In genomic region chr2:239293450-239294430, GRCh38 we compare ENCODE assay signal across 8 cellular contexts.
DNase-seq lines count a peak whose midpoint lies in the region; ATAC-seq and TF ChIP-seq lines count a peak whose summit lies in the region.

No MANE protein-coding gene starts in this region.

- H3K4me1 ChIP-seq in RWPE2 (ENCODE audit: insufficient read depth, poor library complexity, severe bottlenecking): peaks cover 10% of the 10 kb centered on the region

- H3K9me3 ChIP-seq in RWPE2 (ENCODE audit: severe bottlenecking): no peaks in the 10 kb centered on the region

- no peak overlapping the region for H3K4me3 ChIP-seq in RWPE2 (ENCODE audit: severe bottlenecking)
- no peak overlapping the region for H3K4me3 ChIP-seq in choroid plexus epithelial cell (ENCODE audit: low read depth, low read length)

- no peaks in the 10 kb centered on the region for H3K36me3 ChIP-seq in RWPE2 (ENCODE audit: low read depth)

- no peak for ATAC-seq in RWPE2 (ENCODE audit: low read depth)

- peak; percentile 52 for DNase-seq in GM20000 (ENCODE audit: low spot score)
- peak; percentile 30 for DNase-seq in RWPE2 (ENCODE audit: low spot score)
- DNase-seq in choroid plexus epithelial cell (ENCODE audit: low read depth): no peak
- peak; percentile 17 to 19 for DNase-seq in stimulated activated CD4-positive, alpha-beta T cell treated with anti-CD3 and anti-CD28 coated beads, Interleukin-1b, Interleukin-23, amount 100 ng/mL, for 1 hour (ENCODE audit: low read depth in 2 of 2)
- no peak for DNase-seq in GDM1 (lab: John Stamatoyannopoulos, UW)
- DNase-seq in HPDE6-E6E7 (ENCODE audit: extremely low spot score): no peak
- DNase-seq in COR-L47 (lab: John Stamatoyannopoulos, UW): no peak
- no peak for DNase-seq in dermis blood vessel endothelial cell

- TF ChIP-seq CTCF in GM20000 (IDR thresholded peaks at IDR 0.05; ENCODE audit: extremely low read depth, missing control alignments) (no peak), RWPE2 (IDR thresholded peaks at IDR 0.05; ENCODE audit: poor library complexity, severe bottlenecking) (no peak), choroid plexus epithelial cell (conservative IDR thresholded peaks at IDR 0.05; ENCODE audit: low read depth, low read length) (peak; percentile 14)

- no peak overlapping the region for H3K27ac ChIP-seq in RWPE2 (ENCODE audit: poor library complexity, severe bottlenecking)

- no peaks in the 10 kb centered on the region for H3K27me3 ChIP-seq in RWPE2 (ENCODE audit: insufficient read depth, poor library complexity, severe bottlenecking)

Comparison
In these comparisons a context has a peak if more than half of its experiments do, and no peak if none do; other contexts are left out.
1. DNase-seq: peak in GM20000 (single experiment), RWPE2 (single experiment) and stimulated activated CD4-positive, alpha-beta T cell treated with anti-CD3 and anti-CD28 coated beads, Interleukin-1b, Interleukin-23, amount 100 ng/mL, for 1 hour (2 of 2); none in choroid plexus epithelial cell (single experiment), GDM1 (single experiment), HPDE6-E6E7 (single experiment), COR-L47 (single experiment) and dermis blood vessel endothelial cell (single experiment).